ENCODE assay signal across 20 cellular contexts in the genomic region with DNA sequence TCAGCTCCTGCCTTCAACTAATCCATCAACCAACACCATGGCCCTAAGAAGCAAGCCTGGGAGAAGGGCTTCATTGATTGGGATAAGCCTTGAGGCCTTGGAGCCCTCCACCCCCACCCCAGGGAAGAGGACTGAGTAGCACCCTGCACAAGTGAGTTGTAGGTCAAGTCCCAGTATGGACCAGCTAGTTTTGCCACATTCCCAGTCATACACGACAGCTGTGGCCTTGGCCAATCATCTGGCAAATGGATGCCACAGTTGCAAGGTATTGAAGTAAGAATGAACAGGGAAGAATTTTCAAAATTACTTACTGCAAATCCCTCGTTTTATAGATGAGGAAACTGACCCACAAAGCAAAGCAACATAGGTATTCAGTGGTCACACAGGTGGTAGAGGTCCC.
A peak's percentile ranks its signal among the peaks of the same experiment; 100 is the strongest.
DNase-seq lines count a peak whose midpoint lies in the region; ATAC-seq, FAIRE-seq and TF ChIP-seq lines count a peak whose summit lies in the region.
"Had no signal": no experiment of that assay in that cellular context is flagged by ENCODE, and none has a peak within 500 bp of the region (broad histone marks: within the 10 kb centered on the region; RNA-seq: fewer than 3 reads in every experiment).

No MANE protein-coding gene starts in this region.

- no peak for TF ChIP-seq POLR2A in adrenal gland (IDR thresholded peaks at IDR 0.05)

- peak; percentile 32 for ATAC-seq in Right ventricle myocardium inferior
- ATAC-seq: A549 had no signal

- intact Hi-C loops in Right ventricle myocardium inferior (cut with DNase I) (loop anchor here (2.0 kb wide), 1 partner anchor 63 kb away; no protein-coding TSS in a partner anchor), left ventricle myocardium inferior (cut with micrococcal nuclease) (no loop called here), adrenal gland (cut with DNase I) (no loop called here)

- POLR2A ChIA-PET in SK-N-SH (lab: Yijun Ruan, JAX): no interaction called here

- 0 out of 2 replicates have a peak overlapping the region, but pooled peaks have one; percentile 25 for H3K4me2 ChIP-seq in SK-N-SH
- no peak overlapping the region for H3K4me2 ChIP-seq in parathyroid adenoma (ENCODE audit: low read length)
- H3K4me2 ChIP-seq: A549 had no signal

- no peaks in the 10 kb centered on the region for H3K79me2 ChIP-seq in SK-N-SH (ENCODE audit: insufficient read depth)
- no peaks in the 10 kb centered on the region for H3K79me2 ChIP-seq in parathyroid adenoma

- H3K4me1 ChIP-seq in left ventricle myocardium inferior: peaks cover 14% of the 10 kb centered on the region
- peaks cover 0 to 16% of the 10 kb centered on the region in 2 experiments; a peak in 2 of 4 replicates for H3K4me1 ChIP-seq in SK-N-SH (ENCODE audit: control insufficient read depth in 1 of 2, insufficient read depth in 2 of 2, low read depth in 1 of 2, low read length in 1 of 2)
- peaks cover 12% of the 10 kb centered on the region for H3K4me1 ChIP-seq in parathyroid adenoma
- H3K4me1 ChIP-seq in adrenal gland (replicated peaks in 1 of 2): no peaks in the 10 kb centered on the region
- H3K4me1 ChIP-seq: A549 had no signal

- no peaks in the 10 kb centered on the region for H3F3A ChIP-seq in SK-N-SH (replicated peaks; ENCODE audit: insufficient read depth)

- TF ChIP-seq EP300 in SK-N-SH (IDR thresholded peaks at IDR 0.05; ENCODE audit: borderline replicate concordance in 1 of 2, low read depth in 1 of 2, low read length in 1 of 2): no peak

- in situ Hi-C loops in GM13977 (cut with MboI; ENCODE audit: low pct_unique_long_range_greater_than_20kb, low sequenced_read_pairs, unreplicated experiment): no loop called here

- H3K4me3 ChIP-seq in left ventricle myocardium inferior: no peak overlapping the region
- H3K4me3 ChIP-seq in SK-N-SH (ENCODE audit: low read depth in 2 of 2, low read length in 1 of 2): no peak overlapping the region
- no peak overlapping the region for H3K4me3 ChIP-seq in bronchial epithelial cell (ENCODE audit: low read depth, low read length)
- no peak overlapping the region for H3K4me3 ChIP-seq in parathyroid adenoma (ENCODE audit: low read depth, low read length)
- no peak overlapping the region for H3K4me3 ChIP-seq in adrenal gland
- H3K4me3 ChIP-seq: A549 had no signal

- CTCF ChIA-PET in SK-N-SH (lab: Yijun Ruan, JAX): interaction anchor here (1.4 to 19.6 kb wide), 4 partner anchors 20 to 302 kb away, joined by 4 to 737 read pairs (median 12); no protein-coding TSS in a partner anchor

- TF ChIP-seq CTCF in left ventricle myocardium inferior (IDR thresholded peaks at IDR 0.05; ENCODE audit: borderline replicate concordance) (no peak), SK-N-SH (IDR thresholded peaks at IDR 0.05) (no peak), bronchial epithelial cell (IDR thresholded peaks at IDR 0.05; ENCODE audit: insufficient read depth, low read length, severe bottlenecking) (no peak), parathyroid adenoma (IDR thresholded peaks at IDR 0.05) (no peak), adrenal gland (IDR thresholded peaks at IDR 0.05) (no peak), GM13977 (IDR thresholded peaks at IDR 0.05; ENCODE audit: extremely low read depth, insufficient read depth, missing control alignments) (no peak)

- FAIRE-seq in bronchial epithelial cell (lab: Jason Lieb, UNC): peak; percentile 79
- FAIRE-seq: A549, D721Med, G401.6, GM12891, GM18507 had no signal

- 47% methylated on average over 2 of the region's 2 CpGs for WGBS in SK-N-SH (ENCODE audit: low lambda C conversion rate)
- WGBS in adrenal gland, 4 donors: 49 to 71% (median 56%) methylated on average over 2 of the region's 2 CpGs

- H3K9me2 ChIP-seq in SK-N-SH: no peaks in the 10 kb centered on the region

- H3K9ac ChIP-seq in SK-N-SH (no peak overlapping the region), parathyroid adenoma (no peak overlapping the region)

- no peaks in the 10 kb centered on the region for H3K36me3 ChIP-seq in left ventricle myocardium inferior
- H3K36me3 ChIP-seq in SK-N-SH (replicated peaks in 1 of 2; ENCODE audit: control insufficient read depth in 1 of 2, insufficient read depth in 2 of 2, low read length in 1 of 2): no peaks in the 10 kb centered on the region
- no peaks in the 10 kb centered on the region for H3K36me3 ChIP-seq in bronchial epithelial cell (ENCODE audit: control insufficient read depth, insufficient read depth, low read length)
- H3K36me3 ChIP-seq in parathyroid adenoma (ENCODE audit: control insufficient read depth, insufficient read depth, low read length): no peaks in the 10 kb centered on the region
- no peaks in the 10 kb centered on the region for H3K36me3 ChIP-seq in adrenal gland (replicated peaks in 1 of 2)

- H3K9me3 ChIP-seq in left ventricle myocardium inferior (replicated peaks) (no peaks in the 10 kb centered on the region), SK-N-SH (no peaks in the 10 kb centered on the region), parathyroid adenoma (ENCODE audit: control insufficient read depth, low read length) (no peaks in the 10 kb centered on the region), adrenal gland (replicated peaks in 1 of 3) (no peaks in the 10 kb centered on the region)
- H3K9me3 ChIP-seq: A549, Caco-2 had no signal

- H2AFZ ChIP-seq in SK-N-SH (ENCODE audit: low read depth) (no peak overlapping the region), parathyroid adenoma (peak overlapping the region; percentile 71)

- H3K27me3 ChIP-seq in left ventricle myocardium inferior (ENCODE audit: low read depth) (no peaks in the 10 kb centered on the region), SK-N-SH (ENCODE audit: insufficient read depth) (no peaks in the 10 kb centered on the region; the same call in 1 of the 2 replicates), bronchial epithelial cell (ENCODE audit: control insufficient read depth, insufficient read depth, low read length) (no peaks in the 10 kb centered on the region), parathyroid adenoma (ENCODE audit: control insufficient read depth, insufficient read depth, low read length) (no peaks in the 10 kb centered on the region), adrenal gland (no peaks in the 10 kb centered on the region)

- no peak overlapping the region for H3K27ac ChIP-seq in left ventricle myocardium inferior (replicated peaks)
- no peak overlapping the region for H3K27ac ChIP-seq in SK-N-SH (ENCODE audit: low read depth in 2 of 2, low read length in 1 of 2)
- H3K27ac ChIP-seq in parathyroid adenoma: no peak overlapping the region
- no peak overlapping the region for H3K27ac ChIP-seq in adrenal gland
- H3K27ac ChIP-seq: 22Rv1, A549, C4-2B had no signal

- H4K20me1 ChIP-seq in SK-N-SH (ENCODE audit: insufficient read depth): no peaks in the 10 kb centered on the region

- DNase-seq in Right ventricle myocardium inferior (ENCODE audit: missing footprints): no peak
- no peak for DNase-seq in left ventricle myocardium inferior
- no peak for DNase-seq in SK-N-SH
- DNase-seq in bronchial epithelial cell (ENCODE audit: low read depth): no peak
- no peak for DNase-seq in adrenal gland
- DNase-seq in SHP77 treated with DMSO at 0.1 percent for 48 hours (lab: John Stamatoyannopoulos, UW): no peak
- no peak for DNase-seq in GM13977 (ENCODE audit: low spot score)
- DNase-seq: AML-193; Caco-2; CD4-positive, alpha-beta T cell; GOT3; H9 had no signal

- TF ChIP-seq RAD21 in SK-N-SH (IDR thresholded peaks at IDR 0.05; ENCODE audit: low read length): no peak

TF ChIP-seq in SK-N-SH, 30 proteins besides CTCF, POLR2A, EP300 and RAD21:
- TF ChIP-seq POLR2AphosphoS5 (IDR thresholded peaks at IDR 0.05; ENCODE audit: low read depth, low read length) (no peak), NRF1 (IDR thresholded peaks at IDR 0.05; ENCODE audit: low read depth, low read length) (no peak), PBX3 (IDR thresholded peaks at IDR 0.05) (no peak), JUND (IDR thresholded peaks at IDR 0.05) (no peak), USF2 (IDR thresholded peaks at IDR 0.05; ENCODE audit: borderline replicate concordance, low read depth, low read length) (no peak), GATA2 (CRISPR knock-in tag; IDR thresholded peaks at IDR 0.05) (no peak), YY1 (IDR thresholded peaks at IDR 0.05; ENCODE audit: low read depth) (no peak), MEF2A (IDR thresholded peaks at IDR 0.05; ENCODE audit: borderline replicate concordance, low read depth) (no peak), SMC3 (IDR thresholded peaks at IDR 0.05; ENCODE audit: low read depth, low read length) (no peak), EZH2phosphoT487 (IDR thresholded peaks at IDR 0.05; ENCODE audit: borderline replicate concordance, low read depth) (no peak)
- TF ChIP-seq, protein P1, sequence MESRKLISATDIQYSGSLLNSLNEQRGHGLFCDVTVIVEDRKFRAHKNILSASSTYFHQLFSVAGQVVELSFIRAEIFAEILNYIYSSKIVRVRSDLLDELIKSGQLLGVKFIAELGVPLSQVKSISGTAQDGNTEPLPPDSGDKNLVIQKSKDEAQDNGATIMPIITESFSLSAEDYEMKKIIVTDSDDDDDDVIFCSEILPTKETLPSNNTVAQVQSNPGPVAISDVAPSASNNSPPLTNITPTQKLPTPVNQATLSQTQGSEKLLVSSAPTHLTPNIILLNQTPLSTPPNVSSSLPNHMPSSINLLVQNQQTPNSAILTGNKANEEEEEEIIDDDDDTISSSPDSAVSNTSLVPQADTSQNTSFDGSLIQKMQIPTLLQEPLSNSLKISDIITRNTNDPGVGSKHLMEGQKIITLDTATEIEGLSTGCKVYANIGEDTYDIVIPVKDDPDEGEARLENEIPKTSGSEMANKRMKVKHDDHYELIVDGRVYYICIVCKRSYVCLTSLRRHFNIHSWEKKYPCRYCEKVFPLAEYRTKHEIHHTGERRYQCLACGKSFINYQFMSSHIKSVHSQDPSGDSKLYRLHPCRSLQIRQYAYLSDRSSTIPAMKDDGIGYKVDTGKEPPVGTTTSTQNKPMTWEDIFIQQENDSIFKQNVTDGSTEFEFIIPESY (IDR thresholded peaks at IDR 0.05; ENCODE audit: borderline replicate concordance, low read depth): no peak
